ENCODE assay signal across 8 cellular contexts in genomic region chr15:69557340-69558137, GRCh38.
DNase-seq lines count a peak whose midpoint lies in the region; ATAC-seq, FAIRE-seq and TF ChIP-seq lines count a peak whose summit lies in the region.
"Had no signal": no experiment of that assay in that cellular context is flagged by ENCODE, and none has a peak within 500 bp of the region (broad histone marks: within the 10 kb centered on the region; RNA-seq: fewer than 3 reads in every experiment).

No MANE protein-coding gene starts in this region.

- H3K4me3 ChIP-seq in HEK293 (ENCODE audit: low read depth, low read length) = no peak overlapping the region
- no peak overlapping the region for H3K4me3 ChIP-seq in Peyer's patch
- no peak overlapping the region for H3K4me3 ChIP-seq in fibroblast of the aortic adventitia (ENCODE audit: low read depth, low read length)

- no peak overlapping the region for H3K27ac ChIP-seq in HEK293 (ENCODE audit: extremely low read depth, low read depth, low read length)
- H3K27ac ChIP-seq in Peyer's patch = peak overlapping the region in 3 of 4 donors; percentile 41 to 61 (median 55)

- peak in 1 of 3 donors; percentile 74 for DNase-seq in Peyer's patch
- peak; percentile 96 for DNase-seq in fibroblast of the aortic adventitia (ENCODE audit: low read depth)
- DNase-seq in stimulated activated naive B cell treated with anti-CD40 and anti-IgM and Interleukin-4, amounts not matched to agents 10 μg/mL and 1 μg/mL and 100 μg/mL, for 72 hours = no peak
- no peak for DNase-seq in activated effector memory CD4-positive, alpha-beta T cell treated with anti-CD3 and anti-CD28 coated beads, Interleukin-2, amount 50 U/mL, for 16 hours
- no peak for DNase-seq in GM12891 (ENCODE audit: insufficient read length, low spot score)
- DNase-seq: naive B cell had no signal

- H3K27me3 Mint-ChIP-seq in stimulated activated naive B cell treated with anti-CD40 and anti-IgM and Interleukin-4, amounts not matched to agents 10 μg/mL and 1 μg/mL and 100 μg/mL, for 72 hours = peaks cover 7 to 32% of the 10 kb centered on the region in 2 donors

- H3K4me1 ChIP-seq in HEK293 (ENCODE audit: control insufficient read depth, insufficient read depth, low read length) (peaks cover 9% of the 10 kb centered on the region), Peyer's patch (peaks cover 0 to 41% (median 3%) of the 10 kb centered on the region in 4 donors)

- H3K27ac Mint-ChIP-seq in stimulated activated naive B cell treated with anti-CD40 and anti-IgM and Interleukin-4, amounts not matched to agents 10 μg/mL and 1 μg/mL and 100 μg/mL, for 72 hours = peak overlapping the region; percentile 22

- no peak for FAIRE-seq in GM12891 (lab: Jason Lieb, UNC)

- TF ChIP-seq CTCF in HEK293 (tag by site-specific recombination; IDR thresholded peaks at IDR 0.05) = no peak
- TF ChIP-seq CTCF in Peyer's patch (IDR thresholded peaks at IDR 0.05) = no peak
- no peak for TF ChIP-seq CTCF in fibroblast of the aortic adventitia (IDR thresholded peaks at IDR 0.05; ENCODE audit: insufficient read depth, low read length)

- TF ChIP-seq POLR2A in Peyer's patch (IDR thresholded peaks at IDR 0.05) (no peak), GM12891 (IDR thresholded peaks at IDR 0.05; ENCODE audit: low read depth, low read length) (no peak)

- H3K36me3 ChIP-seq in HEK293 (ENCODE audit: control insufficient read depth in 2 of 2, insufficient read depth in 1 of 2, low read length in 2 of 2) (no peaks in the 10 kb centered on the region), Peyer's patch (no peaks in the 10 kb centered on the region)

- CTCF ChIA-PET in HEK293 (lab: Yijun Ruan, JAX) = interaction anchor here (0.5 to 1.3 kb wide), 6 partner anchors 14 to 1333 kb away, joined by 3 to 4 read pairs (median 3); no protein-coding TSS in a partner anchor

- H3K9me3 ChIP-seq in HEK293 (ENCODE audit: control insufficient read depth, insufficient read depth, low read depth, low read length) (no peaks in the 10 kb centered on the region), Peyer's patch (peaks cover 0 to 3% (median 0%) of the 10 kb centered on the region in 4 donors)

- peaks cover 0 to 4% of the 10 kb centered on the region in 2 donors for H3K4me1 Mint-ChIP-seq in stimulated activated naive B cell treated with anti-CD40 and anti-IgM and Interleukin-4, amounts not matched to agents 10 μg/mL and 1 μg/mL and 100 μg/mL, for 72 hours
- H3K4me1 Mint-ChIP-seq: naive B cell had no signal

- ATAC-seq in stimulated activated naive B cell treated with anti-CD40 and anti-IgM and Interleukin-4, amounts not matched to agents 10 μg/mL and 1 μg/mL and 100 μg/mL, for 72 hours (replicated peaks) = no peak
- no peak for ATAC-seq in GM21381 (IDR thresholded peaks at IDR 0.05; ENCODE audit: unreplicated experiment)

- H3K9me3 Mint-ChIP-seq in stimulated activated naive B cell treated with anti-CD40 and anti-IgM and Interleukin-4, amounts not matched to agents 10 μg/mL and 1 μg/mL and 100 μg/mL, for 72 hours = peaks cover 0 to under 1% of the 10 kb centered on the region in 2 donors

- no peaks in the 10 kb centered on the region for H3K36me3 Mint-ChIP-seq in stimulated activated naive B cell treated with anti-CD40 and anti-IgM and Interleukin-4, amounts not matched to agents 10 μg/mL and 1 μg/mL and 100 μg/mL, for 72 hours
- H3K36me3 Mint-ChIP-seq: naive B cell had no signal

- no peaks in the 10 kb centered on the region for H3K27me3 ChIP-seq in Peyer's patch

- no peak overlapping the region for H3K4me3 Mint-ChIP-seq in stimulated activated naive B cell treated with anti-CD40 and anti-IgM and Interleukin-4, amounts not matched to agents 10 μg/mL and 1 μg/mL and 100 μg/mL, for 72 hours
- H3K4me3 Mint-ChIP-seq: naive B cell had no signal

- POLR2A ChIA-PET in HEK293 (lab: Yijun Ruan, JAX) = interaction anchor here (1.2 kb wide), 1 partner anchor 13 kb away, joined by 3 read pairs; no protein-coding TSS in a partner anchor

TF ChIP-seq in HEK293, 187 proteins besides CTCF, POLR2A, EP300 and RAD21 (continues in another document):
- TF ChIP-seq ZNF324 (tag by site-specific recombination; IDR thresholded peaks at IDR 0.05) (no peak), ZNF175 (tag by site-specific recombination; IDR thresholded peaks at IDR 0.05) (no peak), MEIS1 (CRISPR knock-in tag; IDR thresholded peaks at IDR 0.05; ENCODE audit: borderline replicate concordance) (no peak), RBAK (tag by site-specific recombination; IDR thresholded peaks at IDR 0.05) (no peak), ZNF707 (tag by site-specific recombination; IDR thresholded peaks at IDR 0.05) (no peak), ZFHX2 (tag by site-specific recombination; conservative IDR thresholded peaks at IDR 0.05) (no peak), ZNF623 (tag by site-specific recombination; IDR thresholded peaks at IDR 0.05) (no peak), ZNF624 (tag by site-specific recombination; IDR thresholded peaks at IDR 0.05) (no peak), SETDB1 (IDR thresholded peaks at IDR 0.05; ENCODE audit: insufficient read length, low read length) (no peak), ZNF16 (tag by site-specific recombination; IDR thresholded peaks at IDR 0.05; ENCODE audit: low read depth) (no peak), ZNF626 (tag by site-specific recombination; IDR thresholded peaks at IDR 0.05) (no peak), ZNF248 (tag by site-specific recombination; IDR thresholded peaks at IDR 0.05) (no peak), ZNF76 (tag by site-specific recombination; IDR thresholded peaks at IDR 0.05; ENCODE audit: borderline replicate concordance, low read depth) (no peak), ZBTB49 (tag by site-specific recombination; IDR thresholded peaks at IDR 0.05; ENCODE audit: low read depth) (no peak), ZNF544 (tag by site-specific recombination; IDR thresholded peaks at IDR 0.05) (no peak), ZBTB48 (tag by site-specific recombination; IDR thresholded peaks at IDR 0.05) (no peak), ZNF621 (tag by site-specific recombination; IDR thresholded peaks at IDR 0.05) (no peak)

TF ChIP-seq in GM12891, 5 proteins besides CTCF, POLR2A, EP300 and RAD21:
- no peak for TF ChIP-seq PAX5 (IDR thresholded peaks at IDR 0.05; ENCODE audit: insufficient read depth, low read length, severe bottlenecking)
TF ChIP-seq in GM12891: peak in this region for 0.
